9 cellular contexts compared by ENCODE assay signal in genomic region chr10:17742918-17743317, GRCh38. TPM values are rescaled to one million over a fixed set of nuclear protein-coding genes. Genes with fewer than 3 reads are reported as not detected.
DNase-seq lines count a peak whose midpoint lies in the region; ATAC-seq and TF ChIP-seq lines count a peak whose summit lies in the region.
"Had no signal": no experiment of that assay in that cellular context is flagged by ENCODE, and none has a peak within 500 bp of the region (broad histone marks: within the 10 kb centered on the region; RNA-seq: fewer than 3 reads in every experiment).

No MANE protein-coding gene starts in this region.

- 16% methylated on average over 14 of the region's 14 CpGs for WGBS in SK-N-SH (ENCODE audit: low lambda C conversion rate)

- no peak for ATAC-seq in activated naive CD8-positive, alpha-beta T cell treated with anti-CD3 and anti-CD28 coated beads, Interleukin-2, amount 10 ng/mL, durations not matched to agents 7 days and 5 days (ENCODE audit: low read depth)
- ATAC-seq in GM18861 (IDR thresholded peaks at IDR 0.05; ENCODE audit: unreplicated experiment), result no peak

- no peaks in the 10 kb centered on the region for H3K4me1 ChIP-seq in HEK293 (ENCODE audit: control insufficient read depth, insufficient read depth, low read length)
- no peaks in the 10 kb centered on the region for H3K4me1 ChIP-seq in SK-N-SH (ENCODE audit: control insufficient read depth in 1 of 2, insufficient read depth in 2 of 2, low read depth in 1 of 2, low read length in 1 of 2)

- no peaks in the 10 kb centered on the region for H4K20me1 ChIP-seq in SK-N-SH (ENCODE audit: insufficient read depth)

- no peaks in the 10 kb centered on the region for H3F3A ChIP-seq in SK-N-SH (replicated peaks; ENCODE audit: insufficient read depth)

- H3K4me2 ChIP-seq in SK-N-SH, result no peak overlapping the region

- no peaks in the 10 kb centered on the region for H3K36me3 ChIP-seq in HEK293 (ENCODE audit: control insufficient read depth in 2 of 2, insufficient read depth in 1 of 2, low read length in 2 of 2)
- H3K36me3 ChIP-seq in SK-N-SH (replicated peaks in 1 of 2; ENCODE audit: control insufficient read depth in 1 of 2, insufficient read depth in 2 of 2, low read length in 1 of 2), result no peaks in the 10 kb centered on the region

- peaks cover 14% of the 10 kb centered on the region for H3K4me1 Mint-ChIP-seq in activated naive CD8-positive, alpha-beta T cell treated with anti-CD3 and anti-CD28 coated beads, Interleukin-2, amount 10 ng/mL, durations not matched to agents 7 days and 5 days

- H3K9ac ChIP-seq in SK-N-SH, result no peak overlapping the region

- peak; percentile 48 for TF ChIP-seq CTCF in HEK293 (tag by site-specific recombination; IDR thresholded peaks at IDR 0.05)
- TF ChIP-seq CTCF in SK-N-SH (IDR thresholded peaks at IDR 0.05), result peak; percentile 91

- no peak for TF ChIP-seq EP300 in SK-N-SH (IDR thresholded peaks at IDR 0.05; ENCODE audit: borderline replicate concordance in 1 of 2, low read depth in 1 of 2, low read length in 1 of 2)

- no peaks in the 10 kb centered on the region for H3K9me3 Mint-ChIP-seq in activated naive CD8-positive, alpha-beta T cell treated with anti-CD3 and anti-CD28 coated beads, Interleukin-2, amount 10 ng/mL, durations not matched to agents 7 days and 5 days

- no peaks in the 10 kb centered on the region for H3K36me3 Mint-ChIP-seq in activated naive CD8-positive, alpha-beta T cell treated with anti-CD3 and anti-CD28 coated beads, Interleukin-2, amount 10 ng/mL, durations not matched to agents 7 days and 5 days

- H2AFZ ChIP-seq in SK-N-SH (ENCODE audit: low read depth), result peak overlapping the region; percentile 66; the same call in 1 of the 2 replicates

- POLR2A ChIA-PET in HEK293 (lab: Yijun Ruan, JAX), result no interaction called here
- POLR2A ChIA-PET in SK-N-SH (lab: Yijun Ruan, JAX), result no interaction called here
- POLR2A ChIA-PET in activated naive CD8-positive, alpha-beta T cell treated with anti-CD3 and anti-CD28 coated beads, Interleukin-2, amount 10 ng/mL, durations not matched to agents 7 days and 5 days (lab: Charles Lee), result no interaction called here

- H3K79me2 ChIP-seq in SK-N-SH (ENCODE audit: insufficient read depth), result no peaks in the 10 kb centered on the region

- CTCF ChIA-PET in HEK293 (lab: Yijun Ruan, JAX), result interaction anchor here (0.6 to 1.6 kb wide), 17 partner anchors 14 to 849 kb away, joined by 3 to 7 read pairs (median 3); partner anchors contain the start of gene STAM
- CTCF ChIA-PET in SK-N-SH (lab: Yijun Ruan, JAX), result interaction anchor here (0.7 to 2.3 kb wide), 21 partner anchors 11 to 722 kb away, joined by 3 to 10 read pairs (median 3); partner anchors contain the start of gene HACD1

- H3K9me3 ChIP-seq in HEK293 (ENCODE audit: control insufficient read depth, insufficient read depth, low read depth, low read length), result no peaks in the 10 kb centered on the region
- no peaks in the 10 kb centered on the region for H3K9me3 ChIP-seq in SK-N-SH

- no peak overlapping the region for H3K27ac Mint-ChIP-seq in activated naive CD8-positive, alpha-beta T cell treated with anti-CD3 and anti-CD28 coated beads, Interleukin-2, amount 10 ng/mL, durations not matched to agents 7 days and 5 days

- no peaks in the 10 kb centered on the region for H3K9me2 ChIP-seq in SK-N-SH

- H3K27ac ChIP-seq in HEK293 (ENCODE audit: extremely low read depth, low read depth, low read length) (no peak overlapping the region), SK-N-SH (ENCODE audit: low read depth in 2 of 2, low read length in 1 of 2) (no peak overlapping the region)
- H3K27ac ChIP-seq: SK-N-MC had no signal

- H3K4me3 Mint-ChIP-seq in activated naive CD8-positive, alpha-beta T cell treated with anti-CD3 and anti-CD28 coated beads, Interleukin-2, amount 10 ng/mL, durations not matched to agents 7 days and 5 days, result no peak overlapping the region

- no peaks in the 10 kb centered on the region for H3K27me3 ChIP-seq in SK-N-SH (ENCODE audit: insufficient read depth)

- no peaks in the 10 kb centered on the region for H3K27me3 Mint-ChIP-seq in activated naive CD8-positive, alpha-beta T cell treated with anti-CD3 and anti-CD28 coated beads, Interleukin-2, amount 10 ng/mL, durations not matched to agents 7 days and 5 days

- no peak overlapping the region for H3K4me3 ChIP-seq in HEK293 (ENCODE audit: low read depth, low read length)
- peak overlapping the region in 1 of 2 experiments; percentile 7; a peak in 1 of 4 replicates for H3K4me3 ChIP-seq in SK-N-SH (ENCODE audit: low read depth in 2 of 2, low read length in 1 of 2)
- H3K4me3 ChIP-seq: SK-N-MC had no signal

- peak; percentile 63 for TF ChIP-seq RAD21 in SK-N-SH (IDR thresholded peaks at IDR 0.05; ENCODE audit: low read length)

- DNase-seq in CD1c-positive myeloid dendritic cell (ENCODE audit: extremely low spot score), result peak; percentile 75
- DNase-seq in SK-N-SH, result peak; percentile 49
- DNase-seq in activated naive CD8-positive, alpha-beta T cell treated with anti-CD3 and anti-CD28 coated beads, Interleukin-2, amount 10 ng/mL, durations not matched to agents 7 days and 5 days, result peak; percentile 70
- DNase-seq in hepatic stellate cell (ENCODE audit: low spot score), result peak; percentile 37
- DNase-seq in smooth muscle cell of the brain vasculature (ENCODE audit: low read depth, low spot score), result peak; percentile 40
- no peak for DNase-seq in NCI-H226

TF ChIP-seq in HEK293, 187 proteins besides CTCF, POLR2A, EP300 and RAD21 (continues in another document):
- TF ChIP-seq ATF2 (tag by site-specific recombination; IDR thresholded peaks at IDR 0.05; ENCODE audit: low read depth), result no peak
- peak; percentile 55 for TF ChIP-seq ZNF654 (tag by site-specific recombination; IDR thresholded peaks at IDR 0.05; ENCODE audit: low read depth)
- peak; percentile 98 for TF ChIP-seq ZNF362 (tag by site-specific recombination; IDR thresholded peaks at IDR 0.05)
- TF ChIP-seq ZNF660 (tag by site-specific recombination; IDR thresholded peaks at IDR 0.05), result 0 out of 2 replicates have a peak, but pooled peaks have one; percentile 45
- TF ChIP-seq IKZF3 (tag by site-specific recombination; IDR thresholded peaks at IDR 0.05), result no peak
- TF ChIP-seq SETDB1 (IDR thresholded peaks at IDR 0.05; ENCODE audit: insufficient read length, low read length), result no peak
- peak; percentile 55; the same call in 1 of the 2 replicates for TF ChIP-seq ZBTB17 (tag by site-specific recombination; IDR thresholded peaks at IDR 0.05)

TF ChIP-seq in SK-N-SH, 30 proteins besides CTCF, POLR2A, EP300 and RAD21:
- TF ChIP-seq SMC3 (IDR thresholded peaks at IDR 0.05; ENCODE audit: low read depth, low read length), result peak; percentile 72
- TF ChIP-seq FOXM1 (IDR thresholded peaks at IDR 0.05; ENCODE audit: low read depth), result no peak

RNA-seq across cellular contexts. Expression of gene TMEM236, which starts 9.1 kb away (rescaled TPM):
- polyA plus RNA-seq in SK-N-SH (2012; rRNA removed), result 0.02 TPM in 1 of 2 replicates, not detected in the other
- polyA plus RNA-seq in SK-N-SH (2012; cell fraction: cytosol; rRNA removed), result 0.01 TPM in 2 replicates
- polyA plus RNA-seq in SK-N-SH (2012; cell fraction: nucleus; rRNA removed), result 0.02 and 0.05 TPM in 2 replicates
- under 1 TPM; 0.08 to 0.11 TPM for total RNA-seq in activated naive CD8-positive, alpha-beta T cell treated with anti-CD3 and anti-CD28 coated beads, Interleukin-2, amount 10 ng/mL, durations not matched to agents 7 days and 5 days
